In the genomic region with DNA sequence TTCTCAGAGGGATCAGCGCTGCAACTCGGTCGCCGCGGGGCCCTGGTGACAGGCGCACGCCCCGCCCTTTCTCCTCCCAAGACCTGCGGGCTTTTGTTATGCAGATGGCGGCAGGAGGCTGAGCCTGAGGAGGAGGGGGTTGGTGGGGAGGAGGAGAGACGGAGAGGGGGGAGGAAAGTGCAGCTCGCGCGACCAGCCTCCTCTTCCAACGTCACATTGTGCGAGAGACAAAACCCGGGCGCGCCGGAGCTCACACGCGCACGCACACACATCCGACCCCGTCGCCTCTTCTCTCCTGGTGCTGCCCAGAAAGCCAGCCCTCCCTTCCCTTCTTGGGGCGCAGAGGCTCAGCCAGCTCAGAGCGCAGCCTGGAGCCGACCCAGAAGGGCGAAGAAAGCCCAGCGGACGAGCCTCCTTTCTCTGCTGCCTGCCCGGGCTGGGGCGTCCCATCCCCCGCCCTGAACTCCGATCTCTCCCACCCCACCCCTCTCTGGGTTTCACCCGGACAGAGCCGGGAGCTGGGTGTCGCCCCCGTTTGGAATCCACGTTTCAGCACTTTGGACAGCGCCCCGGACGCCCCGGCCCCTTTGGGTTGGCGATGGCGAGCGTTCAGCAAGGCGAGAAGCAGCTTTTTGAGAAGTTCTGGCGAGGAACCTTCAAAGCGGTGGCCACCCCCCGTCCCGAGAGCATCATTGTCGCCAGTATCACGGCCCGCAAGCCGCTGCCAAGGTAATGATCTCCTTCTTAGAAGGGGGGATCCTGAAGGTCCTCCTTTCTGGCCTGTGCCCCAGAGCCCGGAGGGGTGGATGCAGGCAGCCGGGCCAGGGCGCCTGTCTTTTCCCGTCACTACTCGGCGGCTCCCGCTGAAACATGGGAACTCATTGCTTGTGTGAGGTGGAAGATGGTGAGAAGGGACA, we compare ENCODE assay signal across 8 cellular contexts. TPM values are rescaled to one million over a fixed set of nuclear protein-coding genes. Genes with fewer than 3 reads are reported as not detected.
DNase-seq lines count a peak whose midpoint lies in the region; ATAC-seq, FAIRE-seq and TF ChIP-seq lines count a peak whose summit lies in the region.

A gene with protein sequence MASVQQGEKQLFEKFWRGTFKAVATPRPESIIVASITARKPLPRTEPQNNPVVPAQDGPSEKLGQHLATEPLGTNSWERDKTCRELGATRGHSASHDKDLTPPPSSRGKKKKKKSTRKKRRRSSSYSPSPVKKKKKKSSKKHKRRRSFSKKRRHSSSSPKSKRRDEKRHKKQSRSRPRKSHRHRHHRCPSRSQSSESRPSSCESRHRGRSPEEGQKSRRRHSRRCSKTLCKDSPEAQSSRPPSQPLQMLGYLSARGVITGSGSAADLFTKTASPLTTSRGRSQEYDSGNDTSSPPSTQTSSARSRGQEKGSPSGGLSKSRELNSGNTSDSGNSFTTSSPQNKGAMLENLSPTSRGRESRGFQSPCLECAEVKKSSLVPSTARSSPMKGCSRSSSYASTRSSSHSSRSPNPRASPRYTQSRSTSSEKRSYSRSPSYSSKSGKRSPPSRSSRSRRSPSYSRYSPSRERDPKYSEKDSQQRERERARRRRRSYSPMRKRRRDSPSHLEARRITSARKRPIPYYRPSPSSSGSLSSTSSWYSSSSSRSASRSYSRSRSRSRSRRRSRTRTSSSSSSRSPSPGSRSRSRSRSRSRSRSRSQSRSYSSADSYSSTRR (plus strand): TSS at position 257 of the 917 bp plus-strand sequence. CDS start 342 bp downstream, at position 599.

- peaks cover 0 to 5% of the 10 kb centered on the region in 2 experiments; a peak in 2 of 5 replicates for H3K4me1 ChIP-seq in K562 (replicated peaks in 1 of 2; ENCODE audit: control insufficient read depth in 2 of 2, insufficient read depth in 2 of 2, low read length in 2 of 2)
- H3K4me1 ChIP-seq in Karpas-422 (ENCODE audit: low read length): no peaks in the 10 kb centered on the region
- no peaks in the 10 kb centered on the region for H3K4me1 ChIP-seq in ascending aorta

- H3K79me2 ChIP-seq in K562 (ENCODE audit: control insufficient read depth, insufficient read depth, low read length) (no peaks in the 10 kb centered on the region), Karpas-422 (ENCODE audit: low read length) (no peaks in the 10 kb centered on the region)

- FAIRE-seq in K562 (lab: Jason Lieb, UNC): no peak

- H4K20me1 ChIP-seq in K562 (replicated peaks; ENCODE audit: control insufficient read depth, insufficient read depth, low read length) (no peaks in the 10 kb centered on the region), Karpas-422 (ENCODE audit: insufficient read depth, low read depth, low read length) (no peaks in the 10 kb centered on the region)

- POLR2A ChIA-PET in K562 (lab: Yijun Ruan, JAX): interaction anchor here (0.6 to 0.8 kb wide), 2 partner anchors 10 to 48 kb away, joined by 3 read pairs; no protein-coding TSS in a partner anchor

- H3K9me1 ChIP-seq in K562 (ENCODE audit: control insufficient read depth, insufficient read depth, low read length): no peaks in the 10 kb centered on the region

- no peaks in the 10 kb centered on the region for H3K9me3 Mint-ChIP-seq in mesothelial cell of epicardium

- TF ChIP-seq CTCF in K562 (IDR thresholded peaks at IDR 0.05 in 2 of 3, conservative IDR thresholded peaks at IDR 0.05 in 1 of 3; ENCODE audit: insufficient read depth in 2 of 3, low read depth in 1 of 3, low read length in 3 of 3): no peak
- no peak for TF ChIP-seq CTCF in mesothelial cell of epicardium (IDR thresholded peaks at IDR 0.05; ENCODE audit: unreplicated experiment)
- TF ChIP-seq CTCF in ascending aorta (IDR thresholded peaks at IDR 0.05): no peak

- TF ChIP-seq RAD21 in K562 (CRISPR knock-in tag; conservative IDR thresholded peaks at IDR 0.05 in 1 of 2, IDR thresholded peaks at IDR 0.05 in 1 of 2): no peak

- no peak for TF ChIP-seq EP300 in K562 (IDR thresholded peaks at IDR 0.05; ENCODE audit: low read length)

- peaks cover 91% of the 10 kb centered on the region for H3K27me3 Mint-ChIP-seq in mesothelial cell of epicardium (ENCODE audit: low read depth)

- DNase-seq in ELF-1 (ENCODE audit: low read depth, low spot score) (peak; percentile 92), NCI-H2107 (lab: John Stamatoyannopoulos, UW) (peak; percentile 90), K562 (ENCODE audit: extremely low read depth in 1 of 4, low spot score in 3 of 4) (peak; percentile 49 to 65 (median 54)), mesothelial cell of epicardium (ENCODE audit: low spot score in 2 of 2, unreplicated experiment in 2 of 2) (peak; percentile 45 to 80), Karpas-422 (no peak), ascending aorta (ENCODE audit: low spot score in 2 of 2) (no peak)

- H3K9ac ChIP-seq in K562 (ENCODE audit: insufficient read depth in 1 of 2, low read depth in 2 of 2, low read length in 2 of 2): no peak within 1 kb of the TSS; a peak in 1 of 4 replicates
- no peak within 1 kb of the TSS for H3K9ac ChIP-seq in Karpas-422 (ENCODE audit: low read length)

- H3K27me3 ChIP-seq in K562 (ENCODE audit: control insufficient read depth in 2 of 2, insufficient read depth in 2 of 2, low read length in 2 of 2) (no peaks in the 10 kb centered on the region; a peak in 1 of 5 replicates), Karpas-422 (ENCODE audit: low read length) (no peaks in the 10 kb centered on the region), ascending aorta (no peaks in the 10 kb centered on the region)

- H3K9me2 ChIP-seq in Karpas-422 (replicated peaks; ENCODE audit: insufficient read depth, low read length): no peaks in the 10 kb centered on the region

- no peak within 1 kb of the TSS for H3K4me2 ChIP-seq in K562 (ENCODE audit: insufficient read depth, low read length)
- no peak within 1 kb of the TSS for H3K4me2 ChIP-seq in Karpas-422 (ENCODE audit: low read depth, low read length, poor library complexity, severe bottlenecking)

- 5% methylated on average over 35 of the region's 64 CpGs for WGBS in K562 (ENCODE audit: insufficient coverage, low coverage, missing lambda C conversion rate)

- no peak within 1 kb of the TSS for H3K4me3 Mint-ChIP-seq in mesothelial cell of epicardium

- no peak within 1 kb of the TSS for H3K27ac Mint-ChIP-seq in mesothelial cell of epicardium

- TF ChIP-seq POLR2A in K562 (conservative IDR thresholded peaks at IDR 0.05): no peak

- H3K36me3 ChIP-seq in K562 (ENCODE audit: control insufficient read depth, insufficient read depth, low read length) (no peaks in the 10 kb centered on the region), Karpas-422 (ENCODE audit: insufficient read depth, low read length) (no peaks in the 10 kb centered on the region), ascending aorta (no peaks in the 10 kb centered on the region)

- intact Hi-C loops in K562 (cut with micrococcal nuclease) (no loop called here), ascending aorta (cut with DNase I) (loop anchor here (5.0 kb wide), 1 partner anchor 431 kb away; no protein-coding TSS in a partner anchor)

- H3K36me3 Mint-ChIP-seq in mesothelial cell of epicardium: no peaks in the 10 kb centered on the region

- in situ Hi-C loops in K562 (cut with MboI): no loop called here

- H3K4me3 ChIP-seq in K562 (no peak within 1 kb of the TSS), Karpas-422 (ENCODE audit: low read length) (no peak within 1 kb of the TSS), ascending aorta (no peak within 1 kb of the TSS)

- no peaks in the 10 kb centered on the region for H3K9me3 ChIP-seq in K562 (replicated peaks; ENCODE audit: control insufficient read depth, insufficient read depth, low read depth, low read length)
- H3K9me3 ChIP-seq in Karpas-422 (ENCODE audit: low read length): no peaks in the 10 kb centered on the region
- H3K9me3 ChIP-seq in ascending aorta: no peaks in the 10 kb centered on the region

- BruUV-seq in K562 (replicated peaks; lab: Mats Ljungman, UMichigan): no TSS peak

- no peaks in the 10 kb centered on the region for H3K4me1 Mint-ChIP-seq in mesothelial cell of epicardium

- ATAC-seq in K562 (peak; percentile 81), GM21381 (IDR thresholded peaks at IDR 0.05; ENCODE audit: unreplicated experiment) (no peak), HG03342 (IDR thresholded peaks at IDR 0.05; ENCODE audit: unreplicated experiment) (no peak)

- CTCF ChIA-PET in K562 (lab: Yijun Ruan, JAX; ENCODE audit: low intra/inter-chr PET ratio): no interaction called here

- H3K27ac ChIP-seq in K562 (ENCODE audit: extremely low read depth, low read depth, low read length): no peak within 1 kb of the TSS
- no peak within 1 kb of the TSS for H3K27ac ChIP-seq in Karpas-422 (ENCODE audit: low read length)
- no peak within 1 kb of the TSS for H3K27ac ChIP-seq in ascending aorta

- no peak within 1 kb of the TSS for H2AFZ ChIP-seq in K562 (ENCODE audit: low read depth, low read length)
- H2AFZ ChIP-seq in Karpas-422 (ENCODE audit: low read length): no peak within 1 kb of the TSS

RNA-seq across cellular contexts. Expression of the gene that starts here (rescaled TPM):
- not detected in 2 replicates for total RNA-seq in K562 (2011; cell fraction: chromatin; rRNA removed; ENCODE audit: low replicate concordance)
- total RNA-seq in K562 (2011; cell fraction: nucleolus; rRNA removed): not detected in 2 replicates
- not detected in 2 replicates for total RNA-seq in K562 (2011; cell fraction: nucleoplasm; rRNA removed)
- total RNA-seq in K562 (2014; rRNA removed) (not detected in 2 replicates), K562 (2014; rRNA removed; fragmentation: Illumina TruSeq; extraction: Trizol) (not detected in 2 replicates), K562 (2015; rRNA removed; fragmentation: Illumina TruSeq; extraction: Trizol) (not detected in 2 replicates), K562 (2021) (not detected in 2 replicates), mesothelial cell of epicardium (1.7 to 1.9 TPM (median 1.7 TPM) in 3 replicates), ascending aorta (not detected)
- polyA plus RNA-seq in K562 (2011; rRNA removed) (not detected in 2 replicates), K562 (2014; fragmentation: Illumina TruSeq; extraction: Trizol) (not detected in 2 replicates), K562 (2014; fragmentation: Nextera tagmentation; extraction: Ambion mirVana) (not detected), K562 (2014; rRNA removed) (not detected in 2 replicates)
- not detected in 2 replicates for polyA plus RNA-seq in K562 (2011; cell fraction: cytosol; rRNA removed)
- not detected in 2 replicates for polyA plus RNA-seq in K562 (2011; cell fraction: nucleus; rRNA removed)
- polyA plus RNA-seq in K562 (2012): 0.01 and 0.03 TPM in 2 replicates
- polyA minus RNA-seq in K562 (2011; rRNA and poly(A)+ RNA removed): not detected in 2 replicates
- polyA minus RNA-seq in K562 (2011; cell fraction: cytosol; rRNA and poly(A)+ RNA removed): not detected in 2 replicates
- not detected in 2 replicates for polyA minus RNA-seq in K562 (2011; cell fraction: nucleus; rRNA and poly(A)+ RNA removed)
- total RNA-seq in Karpas-422 (2014; rRNA removed; shearing (Covaris generic); ENCODE audit: low replicate concordance): not detected in 2 replicates

Comparison
In these comparisons a context has a peak if more than half of its experiments do, and no peak if none do; other contexts are left out.
1. Peak in DNase-seq and ATAC-seq in K562; RNA of the gene not detected or under 1 TPM.
2. DNase-seq: peak in ELF-1 (single experiment), NCI-H2107 (single experiment) and mesothelial cell of epicardium (2 of 2); none in Karpas-422 (single experiment) and ascending aorta (0 of 2).